ENCODE assay signal across 11 cellular contexts in genomic region chr5:125348221-125348692, GRCh38.
DNase-seq lines count a peak whose midpoint lies in the region; ATAC-seq and TF ChIP-seq lines count a peak whose summit lies in the region.
"Had no signal": no experiment of that assay in that cellular context is flagged by ENCODE, and none has a peak within 500 bp of the region (broad histone marks: within the 10 kb centered on the region; RNA-seq: fewer than 3 reads in every experiment).

No MANE protein-coding gene starts in this region.

- DNase-seq in ELF-1 (ENCODE audit: low read depth, low spot score) = peak; percentile 65
- DNase-seq in NT2/D1 (ENCODE audit: low read depth, low spot score) = peak; percentile 30
- DNase-seq in head of caudate nucleus = peak in 36 of 42 donors; percentile 4 to 67 (median 32)
- DNase-seq in osteoblast (ENCODE audit: insufficient read length, low spot score, missing footprints) = no peak
- DNase-seq in central memory CD4-positive, alpha-beta T cell = no peak
- no peak for DNase-seq in uterus
- no peak for DNase-seq in AML-193 (lab: John Stamatoyannopoulos, UW)
- DNase-seq: CD4-positive, CD25-positive, alpha-beta regulatory T cell; kidney glomerular epithelial cell; NCI-H345 had no signal

- no peaks in the 10 kb centered on the region for H3K79me2 ChIP-seq in osteoblast (ENCODE audit: insufficient read depth, low read length)

- TF ChIP-seq CTCF in osteoblast (IDR thresholded peaks at IDR 0.05; ENCODE audit: extremely low read depth, low read depth, low read length) (no peak), uterus (IDR thresholded peaks at IDR 0.05) (no peak)

- TF ChIP-seq POLR2A in uterus (IDR thresholded peaks at IDR 0.05) = no peak

- no peaks in the 10 kb centered on the region for H4K20me1 ChIP-seq in osteoblast (ENCODE audit: insufficient read depth, low read length)

- no peak overlapping the region for H3K9ac ChIP-seq in NT2/D1 (ENCODE audit: insufficient read length, low read depth)

- H3K4me1 ChIP-seq in NT2/D1 (ENCODE audit: insufficient read depth, insufficient read length) (no peaks in the 10 kb centered on the region), osteoblast (ENCODE audit: insufficient read depth, low read length) (peaks cover 8% of the 10 kb centered on the region), uterus (no peaks in the 10 kb centered on the region)

- H3K9me3 ChIP-seq in NT2/D1 (ENCODE audit: insufficient read depth, low read length) (no peaks in the 10 kb centered on the region), osteoblast (ENCODE audit: low read depth, low read length) (no peaks in the 10 kb centered on the region), uterus (no peaks in the 10 kb centered on the region)

- peak overlapping the region; percentile 56 for H2AFZ ChIP-seq in osteoblast (ENCODE audit: low read length)

- no peaks in the 10 kb centered on the region for H3K36me3 ChIP-seq in NT2/D1 (ENCODE audit: insufficient read depth, insufficient read length, low read length)
- H3K36me3 ChIP-seq in osteoblast (ENCODE audit: insufficient read depth, low read length) = no peaks in the 10 kb centered on the region
- H3K36me3 ChIP-seq in uterus = no peaks in the 10 kb centered on the region

- H3K4me2 ChIP-seq in osteoblast (ENCODE audit: insufficient read depth, low read length) = peak overlapping the region; percentile 69

- H3K27me3 ChIP-seq in NT2/D1 (ENCODE audit: insufficient read depth, insufficient read length) (no peaks in the 10 kb centered on the region), osteoblast (ENCODE audit: insufficient read depth, low read length) (no peaks in the 10 kb centered on the region), uterus (no peaks in the 10 kb centered on the region)

- ATAC-seq in HG02610 (IDR thresholded peaks at IDR 0.05; ENCODE audit: unreplicated experiment) = no peak

- H3K4me3 ChIP-seq in NT2/D1 (ENCODE audit: insufficient read length, low read depth) (no peak overlapping the region), osteoblast (ENCODE audit: insufficient read depth, low read length) (peak overlapping the region; percentile 36), uterus (no peak overlapping the region)

- no peak overlapping the region for H3K27ac ChIP-seq in osteoblast (ENCODE audit: low read depth, low read length)
- H3K27ac ChIP-seq in uterus = no peak overlapping the region

- intact Hi-C loops in head of caudate nucleus (cut with DNase I) (no loop called here), uterus (cut with DNase I; ENCODE audit: low total_unique reads) (no loop called here)

Comparison
In these comparisons a context has a peak if more than half of its experiments do, and no peak if none do; other contexts are left out.
1. DNase-seq: peak in ELF-1 (single experiment), NT2/D1 (single experiment) and head of caudate nucleus (36 of 42); none in osteoblast (single experiment), central memory CD4-positive, alpha-beta T cell (single experiment), uterus (0 of 2) and AML-193 (0 of 2).